Comparison of ENCODE assay signal across 22 cellular contexts in genomic region chr7:90775383-90775965, GRCh38.
"Had no signal": no experiment of that assay in that cellular context is flagged by ENCODE, and none has a peak within 500 bp of the region (broad histone marks: within the 10 kb centered on the region; RNA-seq: fewer than 3 reads in every experiment).

No MANE protein-coding gene starts in this region.

- H3K36me3 ChIP-seq: breast epithelium had no signal

- H3K27ac ChIP-seq: breast epithelium, PC-9 had no signal

- H3K4me2 ChIP-seq: PC-9 had no signal

- H2AFZ ChIP-seq: PC-9 had no signal

- DNase-seq: activated B cell treated with CpG ODN at 0.5 μM for 24 hours; activated CD4-positive, alpha-beta memory T cell treated with anti-CD3 and anti-CD28 coated beads for 36 hours; activated CD4-positive, alpha-beta T cell treated with anti-CD3 and anti-CD28 coated beads for 1 hour; activated CD4-positive, alpha-beta T cell treated with anti-CD3 and anti-CD28 coated beads, Interleukin-2, amount 10 ng/mL, durations not matched to agents 7 days and 5 days; activated CD8-positive, alpha-beta memory T cell treated with anti-CD3 and anti-CD28 coated beads for 24 hours; activated naive CD4-positive, alpha-beta T cell treated with anti-CD3 and anti-CD28 coated beads, Interleukin-2, amount 50 U/mL, for 16 hours; activated T-cell treated with anti-CD3 and anti-CD28 coated beads for 4 hours; aorta; caudate nucleus; NCI-H1105 treated with DMSO at 0.1 percent for 48 hours; NCI-H146; NCI-H187 treated with DMSO at 0.1 percent for 48 hours; NCI-H2081 treated with DMSO at 0.1 percent for 48 hours; NCI-H446; NCI-H524; PC-9; SHP77 treated with DMSO at 0.1 percent for 48 hours; T-cell; T-helper 2 cell; T1000 had no signal

- H3K4me1 ChIP-seq: breast epithelium had no signal

- FAIRE-seq: TTC549 had no signal

- H3K9me3 ChIP-seq: breast epithelium had no signal

- ATAC-seq: T-cell had no signal

- H3K27me3 ChIP-seq: breast epithelium had no signal

- H3K4me3 ChIP-seq: breast epithelium, PC-9 had no signal
